ENCODE assay signal across 8 cellular contexts in the genomic region with DNA sequence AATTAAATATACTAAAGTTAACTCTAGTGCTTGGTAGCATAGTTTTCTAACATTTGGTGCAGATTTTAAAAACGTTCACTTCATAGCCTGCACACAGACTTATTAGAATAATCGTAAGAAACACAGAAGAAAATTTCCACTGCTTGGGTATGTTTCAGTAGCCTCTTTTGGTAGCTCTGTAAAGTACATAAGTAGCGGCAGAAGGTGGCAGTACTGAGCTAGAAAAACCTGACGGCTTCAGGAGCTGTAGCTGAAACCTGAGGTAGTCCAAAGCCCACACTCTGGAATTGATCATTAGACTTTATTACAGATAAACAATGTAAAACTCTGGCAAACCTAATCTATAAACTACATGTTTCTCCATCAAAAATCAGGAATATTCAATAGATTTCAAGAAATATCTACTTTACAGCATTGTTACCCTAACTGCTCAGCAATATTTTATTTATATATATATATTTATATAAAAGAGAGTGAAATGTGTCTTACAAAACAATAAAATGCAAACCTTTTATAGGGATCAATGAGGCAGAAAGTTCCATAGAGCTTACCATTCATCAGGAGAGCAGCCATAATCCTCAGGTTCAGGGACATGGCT.
DNase-seq lines count a peak whose midpoint lies in the region; ATAC-seq, FAIRE-seq and TF ChIP-seq lines count a peak whose summit lies in the region.

No MANE protein-coding gene starts in this region.

- no peaks in the 10 kb centered on the region for H3K36me3 ChIP-seq in esophagus muscularis mucosa

- H3K4me3 Mint-ChIP-seq in nephron: no peak overlapping the region

- intact Hi-C loops in esophagus muscularis mucosa (cut with DNase I): loop anchor here (10.0 kb wide), 1 partner anchor 186 kb away; no protein-coding TSS in a partner anchor

- peaks cover 4% of the 10 kb centered on the region for H3K4me1 Mint-ChIP-seq in nephron

- no peaks in the 10 kb centered on the region for H3K27me3 Mint-ChIP-seq in nephron (ENCODE audit: low read depth)

- DNase-seq in DMS53 (lab: John Stamatoyannopoulos, UW) (peak; percentile 91), HTR-8/SVneo (ENCODE audit: insufficient read length, low spot score) (peak; percentile 43), NOMO-1 treated with dmso at 0.1 percent for 144 hours (lab: John Stamatoyannopoulos, UW; ENCODE audit: unreplicated experiment) (peak; percentile 10), activated T-cell treated with anti-CD3 and anti-CD28 coated beads for 1 hour (ENCODE audit: low read depth) (peak; percentile 52), esophagus muscularis mucosa (ENCODE audit: extremely low spot score) (no peak), stromal cell of bone marrow (ENCODE audit: low read depth) (peak; percentile 33)

- 4% methylated on average over 4 of the region's 4 CpGs for WGBS in esophagus muscularis mucosa

- peak; percentile 65 to 71 (median 69) for TF ChIP-seq CTCF in esophagus muscularis mucosa (IDR thresholded peaks at IDR 0.05)
- peak; percentile 66 to 84 (median 73) for TF ChIP-seq CTCF in nephron (IDR thresholded peaks at IDR 0.05; ENCODE audit: unreplicated experiment in 3 of 3)

- H3K27ac ChIP-seq in esophagus muscularis mucosa (replicated peaks in 1 of 4): no peak overlapping the region

- H3K27ac Mint-ChIP-seq in nephron: no peak overlapping the region

- H3K9me3 ChIP-seq in esophagus muscularis mucosa: no peaks in the 10 kb centered on the region

- no peak overlapping the region for H3K4me3 ChIP-seq in esophagus muscularis mucosa

- no peak for TF ChIP-seq POLR2A in esophagus muscularis mucosa (IDR thresholded peaks at IDR 0.05; ENCODE audit: low read depth)

- FAIRE-seq in HTR-8/SVneo (lab: Jason Lieb, UNC): no peak

- no peaks in the 10 kb centered on the region for H3K9me3 Mint-ChIP-seq in nephron

- no peaks in the 10 kb centered on the region for H3K36me3 Mint-ChIP-seq in nephron (ENCODE audit: low read depth)

- TF ChIP-seq EP300 in esophagus muscularis mucosa (IDR thresholded peaks at IDR 0.05): no peak

- no peaks in the 10 kb centered on the region for H3K27me3 ChIP-seq in esophagus muscularis mucosa

- peaks cover 6 to 9% (median 9%) of the 10 kb centered on the region in 4 donors for H3K4me1 ChIP-seq in esophagus muscularis mucosa

- peak; percentile 94 for ATAC-seq in GM21423 (IDR thresholded peaks at IDR 0.05; ENCODE audit: unreplicated experiment)
